16 cellular contexts compared by ENCODE assay signal in the genomic region with DNA sequence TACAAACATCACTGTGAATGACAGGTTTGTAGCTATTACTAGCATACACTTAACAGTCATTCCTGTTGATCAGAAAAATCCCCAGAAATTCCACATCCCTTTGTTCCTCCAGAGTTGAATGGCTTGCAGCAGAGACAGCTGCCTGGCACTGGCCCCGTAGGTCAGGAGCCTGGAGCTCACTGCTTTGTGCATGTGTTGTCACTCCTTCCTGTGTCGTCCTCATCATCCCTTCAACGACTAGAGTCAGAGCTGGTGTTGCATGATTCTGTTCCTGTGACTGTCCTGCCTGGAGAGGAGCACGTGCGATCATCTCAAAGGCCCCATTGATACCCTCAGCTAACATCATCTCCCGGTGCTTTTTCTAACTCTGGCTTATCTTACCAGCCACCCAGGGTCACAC. TPM values are rescaled to one million over a fixed set of nuclear protein-coding genes. Genes with fewer than 3 reads are reported as not detected.
DNase-seq lines count a peak whose midpoint lies in the region; ATAC-seq and TF ChIP-seq lines count a peak whose summit lies in the region.
"Had no signal": no experiment of that assay in that cellular context is flagged by ENCODE, and none has a peak within 500 bp of the region (broad histone marks: within the 10 kb centered on the region; RNA-seq: fewer than 3 reads in every experiment).

No MANE protein-coding gene starts in this region.

- H3K27me3 Mint-ChIP-seq in immature natural killer cell (ENCODE audit: low read depth in 3 of 3) = peaks cover 2 to 4% (median 2%) of the 10 kb centered on the region in 3 donors
- H3K27me3 Mint-ChIP-seq in activated T-cell treated with anti-CD3 and anti-CD28 coated beads, Interleukin-2, amount 50 U/mL, for 4 hours (ENCODE audit: low read depth) = no peaks in the 10 kb centered on the region
- H3K27me3 Mint-ChIP-seq: activated B cell treated with CpG ODN at 0.5 μM for 24 hours had no signal

- no peak for TF ChIP-seq POLR2A in suprapubic skin (IDR thresholded peaks at IDR 0.05)

- peaks cover 31% of the 10 kb centered on the region for H3K4me1 ChIP-seq in suprapubic skin
- H3K4me1 ChIP-seq: left lung had no signal

- H3K4me3 ChIP-seq in suprapubic skin = no peak overlapping the region
- H3K4me3 ChIP-seq: left lung, ovary, vagina had no signal

- H3K4me3 Mint-ChIP-seq in immature natural killer cell = no peak overlapping the region
- no peak overlapping the region for H3K4me3 Mint-ChIP-seq in activated T-cell treated with anti-CD3 and anti-CD28 coated beads, Interleukin-2, amount 50 U/mL, for 4 hours
- H3K4me3 Mint-ChIP-seq: activated B cell treated with CpG ODN at 0.5 μM for 24 hours; activated naive CD8-positive, alpha-beta T cell treated with anti-CD3 and anti-CD28 coated beads, Interleukin-2, amount 50 U/mL, for 24 hours had no signal

- H3K27ac ChIP-seq in angular gyrus (ENCODE audit: low read depth, low read length) (peak overlapping the region; percentile 16), suprapubic skin (no peak overlapping the region)
- H3K27ac ChIP-seq: left lung, ovary, vagina had no signal

- TF ChIP-seq CTCF in suprapubic skin (IDR thresholded peaks at IDR 0.05) = no peak

- DNase-seq in ELF-1 (ENCODE audit: low read depth, low spot score) = peak; percentile 45
- DNase-seq in hippocampal formation (lab: John Stamatoyannopoulos, UW) = peak; percentile 37 to 38
- DNase-seq in pons (ENCODE audit: low spot score) = peak; percentile 92
- no peak for DNase-seq in left ventricle myocardium superior
- no peak for DNase-seq in immature natural killer cell
- no peak for DNase-seq in activated T-cell treated with anti-CD3 and anti-CD28 coated beads, Interleukin-2, amount 50 U/mL, for 4 hours
- no peak for DNase-seq in suprapubic skin (ENCODE audit: low spot score in 2 of 2)
- DNase-seq: activated B cell treated with CpG ODN at 0.5 μM for 24 hours; activated CD8-positive, alpha-beta memory T cell treated with anti-CD3 and anti-CD28 coated beads, Interleukin-2, amount 50 U/mL, for 48 hours; activated naive CD8-positive, alpha-beta T cell treated with anti-CD3 and anti-CD28 coated beads, Interleukin-2, amount 50 U/mL, for 24 hours; AML-193; cortex of kidney; left lung; ovary had no signal

- 49% methylated on average over 6 of the region's 6 CpGs for WGBS in suprapubic skin

- no peaks in the 10 kb centered on the region for H3K36me3 ChIP-seq in suprapubic skin
- H3K36me3 ChIP-seq: left lung, ovary, vagina had no signal

- H3K9me3 Mint-ChIP-seq in immature natural killer cell = peaks cover 0 to 2% (median 0%) of the 10 kb centered on the region in 6 donors
- H3K9me3 Mint-ChIP-seq in activated T-cell treated with anti-CD3 and anti-CD28 coated beads, Interleukin-2, amount 50 U/mL, for 4 hours = peaks cover 6% of the 10 kb centered on the region
- H3K9me3 Mint-ChIP-seq: activated naive CD8-positive, alpha-beta T cell treated with anti-CD3 and anti-CD28 coated beads, Interleukin-2, amount 50 U/mL, for 24 hours had no signal

- no peak for TF ChIP-seq EP300 in suprapubic skin (IDR thresholded peaks at IDR 0.05)

- no peaks in the 10 kb centered on the region for H3K9me3 ChIP-seq in suprapubic skin
- H3K9me3 ChIP-seq: ovary, vagina had no signal

- no peak overlapping the region for H3K27ac Mint-ChIP-seq in immature natural killer cell
- H3K27ac Mint-ChIP-seq: activated B cell treated with CpG ODN at 0.5 μM for 24 hours; activated naive CD8-positive, alpha-beta T cell treated with anti-CD3 and anti-CD28 coated beads, Interleukin-2, amount 50 U/mL, for 24 hours had no signal

- ATAC-seq in left ventricle myocardium superior = no peak
- no peak for ATAC-seq in activated T-cell treated with anti-CD3 and anti-CD28 coated beads, Interleukin-2, amount 50 U/mL, for 4 hours
- ATAC-seq: activated naive CD8-positive, alpha-beta T cell treated with anti-CD3 and anti-CD28 coated beads, Interleukin-2, amount 50 U/mL, for 24 hours; left lung had no signal

- intact Hi-C loops in left ventricle myocardium superior (cut with micrococcal nuclease) = no loop called here

- no peaks in the 10 kb centered on the region for H3K4me1 Mint-ChIP-seq in immature natural killer cell
- H3K4me1 Mint-ChIP-seq in activated T-cell treated with anti-CD3 and anti-CD28 coated beads, Interleukin-2, amount 50 U/mL, for 4 hours (ENCODE audit: low read depth) = no peaks in the 10 kb centered on the region
- H3K4me1 Mint-ChIP-seq: activated B cell treated with CpG ODN at 0.5 μM for 24 hours; activated naive CD8-positive, alpha-beta T cell treated with anti-CD3 and anti-CD28 coated beads, Interleukin-2, amount 50 U/mL, for 24 hours had no signal

- peaks cover 0 to 3% (median 0%) of the 10 kb centered on the region in 3 donors for H3K36me3 Mint-ChIP-seq in immature natural killer cell
- no peaks in the 10 kb centered on the region for H3K36me3 Mint-ChIP-seq in activated T-cell treated with anti-CD3 and anti-CD28 coated beads, Interleukin-2, amount 50 U/mL, for 4 hours (ENCODE audit: insufficient read depth)

- H3K27me3 ChIP-seq in suprapubic skin = no peaks in the 10 kb centered on the region
- H3K27me3 ChIP-seq: left lung, ovary, vagina had no signal

RNA-seq across cellular contexts. Expression of a gene that starts 58.3 kb away (rescaled TPM):
- total RNA-seq in left ventricle myocardium superior (1.6 TPM), suprapubic skin (10 to 100 TPM; 39.7 to 50.9 (median 46.0) TPM)
- polyA plus RNA-seq in immature natural killer cell = under 1 TPM in 1 of 3 donors, not detected in 2; 0.84 TPM
- under 1 TPM; 0.29 to 0.76 (median 0.71) TPM for total RNA-seq in activated T-cell treated with anti-CD3 and anti-CD28 coated beads, Interleukin-2, amount 50 U/mL, for 4 hours
- total RNA-seq: activated B cell treated with CpG ODN at 0.5 μM for 24 hours had no signal

Comparison
In these comparisons a context has a peak if more than half of its experiments do, and no peak if none do; other contexts are left out.
1. DNase-seq: peak in ELF-1 (single experiment), hippocampal formation (2 of 2) and pons (single experiment); none in left ventricle myocardium superior (single experiment), immature natural killer cell (0 of 3), activated T-cell treated with anti-CD3 and anti-CD28 coated beads, Interleukin-2, amount 50 U/mL, for 4 hours (single experiment) and suprapubic skin (0 of 2).
2. RNA of a gene that starts 58.3 kb away (total RNA-seq): 39.7 to 50.9 TPM in suprapubic skin; 1.6 TPM in left ventricle myocardium superior (single experiment) and 0.29 to 0.76 TPM in activated T-cell treated with anti-CD3 and anti-CD28 coated beads, Interleukin-2, amount 50 U/mL, for 4 hours; every median in the first group is over 10 times any median in the second.